In the genomic region with DNA sequence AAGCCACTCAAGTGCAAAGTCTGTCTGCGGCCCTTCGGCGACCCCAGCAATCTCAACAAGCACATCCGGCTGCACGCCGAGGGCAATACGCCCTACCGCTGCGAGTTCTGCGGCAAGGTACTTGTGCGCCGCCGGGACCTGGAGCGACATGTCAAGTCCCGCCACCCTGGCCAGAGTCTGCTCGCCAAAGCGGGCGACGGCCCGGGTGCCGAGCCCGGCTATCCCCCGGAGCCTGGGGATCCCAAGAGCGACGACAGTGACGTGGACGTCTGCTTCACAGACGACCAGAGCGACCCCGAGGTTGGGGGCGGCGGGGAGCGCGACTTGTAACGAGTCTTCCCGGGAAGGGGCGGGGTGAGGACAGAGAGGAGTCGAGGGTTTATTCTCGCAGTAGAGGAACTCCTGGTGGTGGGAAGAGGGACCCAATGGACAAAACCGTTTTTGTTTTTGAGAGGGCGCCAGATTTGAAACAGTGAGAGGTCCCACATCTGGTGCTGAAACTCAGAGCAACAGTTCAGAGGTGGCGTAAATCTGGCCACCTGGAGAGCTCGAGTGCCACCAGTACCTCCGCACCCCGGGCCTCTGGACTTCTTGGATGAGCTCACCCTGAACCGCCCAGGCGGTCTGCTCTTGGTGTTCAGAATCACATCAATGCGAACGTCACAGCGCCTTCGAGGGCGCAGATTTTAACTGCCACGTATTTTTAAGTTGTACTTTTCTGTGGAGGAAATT, we compare ENCODE assay signal across 8 cellular contexts. TPM values are rescaled to one million over a fixed set of nuclear protein-coding genes. Genes with fewer than 3 reads are reported as not detected.
DNase-seq lines count a peak whose midpoint lies in the region; ATAC-seq and TF ChIP-seq lines count a peak whose summit lies in the region.

No MANE protein-coding gene starts in this region.

- peak; percentile 17 for ATAC-seq in GM21447 (IDR thresholded peaks at IDR 0.05; ENCODE audit: unreplicated experiment)
- ATAC-seq in HG02973 (IDR thresholded peaks at IDR 0.05; ENCODE audit: unreplicated experiment), result no peak
- ATAC-seq in GM21737 (IDR thresholded peaks at IDR 0.05; ENCODE audit: unreplicated experiment), result no peak

- no peak for TF ChIP-seq CTCF in ascending aorta (IDR thresholded peaks at IDR 0.05)
- no peak for TF ChIP-seq CTCF in GM10266 (IDR thresholded peaks at IDR 0.05; ENCODE audit: control insufficient read depth, insufficient read depth, low read depth, missing control alignments)

- intact Hi-C loops in ascending aorta (cut with DNase I), result loop anchor here (10.0 kb wide), 1 partner anchor 790 kb away; no protein-coding TSS in a partner anchor

- peaks cover 6 to 15% of the 10 kb centered on the region in 2 donors for H3K4me1 ChIP-seq in ascending aorta
- H3K4me1 ChIP-seq in muscle layer of duodenum (ENCODE audit: control insufficient read depth in 1 of 2, insufficient read depth in 2 of 2, low read length in 2 of 2), result peaks cover 0 to 27% of the 10 kb centered on the region in 2 donors

- H3K4me3 ChIP-seq in ascending aorta (peak overlapping the region; percentile 55 to 65), muscle layer of duodenum (ENCODE audit: low read depth in 1 of 2, low read length in 2 of 2) (peak overlapping the region; percentile 50 to 65)

- H3K9me3 ChIP-seq in ascending aorta (no peaks in the 10 kb centered on the region), muscle layer of duodenum (ENCODE audit: control insufficient read depth in 1 of 2, low read length in 2 of 2) (peaks cover 0 to 3% of the 10 kb centered on the region in 2 donors)

- DNase-seq in DMS53 treated with DMSO at 0.1 percent for 48 hours (lab: John Stamatoyannopoulos, UW; ENCODE audit: unreplicated experiment), result peak; percentile 39
- peak; percentile 68 to 78 for DNase-seq in NCI-H1930 (lab: John Stamatoyannopoulos, UW)
- no peak for DNase-seq in ascending aorta (ENCODE audit: low spot score in 2 of 2)
- no peak for DNase-seq in GM10266 (ENCODE audit: extremely low spot score)

- H3K36me3 ChIP-seq in ascending aorta (no peaks in the 10 kb centered on the region), muscle layer of duodenum (ENCODE audit: control insufficient read depth in 1 of 2, insufficient read depth in 2 of 2, low read length in 2 of 2) (no peaks in the 10 kb centered on the region)

- H3K27ac ChIP-seq in ascending aorta (no peak overlapping the region), muscle layer of duodenum (ENCODE audit: low read length) (no peak overlapping the region)

- H3K27me3 ChIP-seq in ascending aorta (peaks cover 24% of the 10 kb centered on the region), muscle layer of duodenum (ENCODE audit: low read depth, low read length) (peaks cover 81% of the 10 kb centered on the region)

RNA-seq across cellular contexts. Expression of gene PRDM13, which starts 8.0 kb away (rescaled TPM):
- total RNA-seq in ascending aorta, result not detected

RNA-seq across cellular contexts. Expression of gene CCNC, which starts 46.1 kb away (rescaled TPM):
- total RNA-seq in ascending aorta, result 29.9 TPM

Comparison
In these comparisons a context has a peak if more than half of its experiments do, and no peak if none do; other contexts are left out.
1. DNase-seq: peak in DMS53 treated with DMSO at 0.1 percent for 48 hours (single experiment) and NCI-H1930 (2 of 2); none in ascending aorta (0 of 2) and GM10266 (single experiment).